In the genomic region with DNA sequence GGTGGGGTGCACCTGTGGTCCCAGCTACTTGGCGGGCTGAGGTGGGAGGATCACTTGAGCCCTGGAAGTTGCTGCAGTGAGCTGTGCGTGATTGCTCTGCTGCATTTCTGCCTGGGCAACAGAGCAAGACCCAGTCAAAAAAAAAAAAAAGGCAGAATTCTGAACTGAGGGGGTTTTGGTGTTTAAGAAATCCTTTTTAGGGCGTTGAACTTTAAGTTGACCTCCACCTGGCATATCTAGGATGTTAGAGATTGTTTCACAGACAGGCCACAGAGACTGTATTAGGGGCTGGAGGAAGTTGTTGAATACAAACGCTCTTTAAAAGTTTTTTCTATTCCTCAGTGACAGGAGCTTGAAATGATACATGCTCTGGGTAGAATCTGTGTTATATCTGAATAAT, we compare ENCODE assay signal across 27 cellular contexts.
A peak's percentile ranks its signal among the peaks of the same experiment; 100 is the strongest.
DNase-seq lines count a peak whose midpoint lies in the region; ATAC-seq and TF ChIP-seq lines count a peak whose summit lies in the region.
"Had no signal": no experiment of that assay in that cellular context is flagged by ENCODE, and none has a peak within 500 bp of the region (broad histone marks: within the 10 kb centered on the region; RNA-seq: fewer than 3 reads in every experiment).

No MANE protein-coding gene starts in this region.

- no peak overlapping the region for H3K9ac ChIP-seq in SU-DHL-6 (ENCODE audit: low read length)
- H3K9ac ChIP-seq: KMS-11 had no signal

- no peaks in the 10 kb centered on the region for H3K79me2 ChIP-seq in SU-DHL-6 (ENCODE audit: insufficient read depth, low read length)

- no peak overlapping the region for H2AFZ ChIP-seq in SU-DHL-6 (ENCODE audit: low read depth, low read length, severe bottlenecking)
- H2AFZ ChIP-seq: PC-9 had no signal

- peak overlapping the region; percentile 59 for H3K27ac ChIP-seq in SU-DHL-6 (ENCODE audit: low read depth, low read length)
- H3K27ac ChIP-seq: 22Rv1, KMS-11, PC-9, SJSA1 had no signal

- no peaks in the 10 kb centered on the region; the same call in 1 of the 2 replicates for H3K36me3 ChIP-seq in SU-DHL-6 (ENCODE audit: low read length)

- no peaks in the 10 kb centered on the region for H3K9me3 Mint-ChIP-seq in activated naive CD4-positive, alpha-beta T cell treated with anti-CD3 and anti-CD28 coated beads, Interleukin-2, amount 10 ng/mL, durations not matched to agents 7 days and 5 days
- H3K9me3 Mint-ChIP-seq in activated naive CD4-positive, alpha-beta T cell treated with anti-CD3 and anti-CD28 coated beads for 36 hours, result no peaks in the 10 kb centered on the region
- H3K9me3 Mint-ChIP-seq in memory B cell, result no peaks in the 10 kb centered on the region
- H3K9me3 Mint-ChIP-seq: CD4-positive, alpha-beta T cell had no signal

- H3F3A ChIP-seq in SU-DHL-6 (ENCODE audit: insufficient read depth), result peaks cover 30% of the 10 kb centered on the region

- peak overlapping the region; percentile 14 for H3K27ac Mint-ChIP-seq in activated naive CD4-positive, alpha-beta T cell treated with anti-CD3 and anti-CD28 coated beads, Interleukin-2, amount 10 ng/mL, durations not matched to agents 7 days and 5 days
- no peak overlapping the region for H3K27ac Mint-ChIP-seq in activated naive CD4-positive, alpha-beta T cell treated with anti-CD3 and anti-CD28 coated beads for 36 hours
- peak overlapping the region; percentile 28 for H3K27ac Mint-ChIP-seq in memory B cell
- H3K27ac Mint-ChIP-seq: CD4-positive, alpha-beta T cell had no signal

- intact Hi-C loops in activated naive CD4-positive, alpha-beta T cell treated with anti-CD3 and anti-CD28 coated beads for 36 hours (cut with micrococcal nuclease), result no loop called here

- CTCF ChIA-PET in activated naive CD4-positive, alpha-beta T cell treated with anti-CD3 and anti-CD28 coated beads, Interleukin-2, amount 10 ng/mL, durations not matched to agents 7 days and 5 days (lab: Charles Lee), result no interaction called here
- CTCF ChIA-PET in activated naive CD4-positive, alpha-beta T cell treated with anti-CD3 and anti-CD28 coated beads for 36 hours (lab: Charles Lee), result no interaction called here

- peaks cover 31% of the 10 kb centered on the region for H3K36me3 Mint-ChIP-seq in activated naive CD4-positive, alpha-beta T cell treated with anti-CD3 and anti-CD28 coated beads, Interleukin-2, amount 10 ng/mL, durations not matched to agents 7 days and 5 days
- H3K36me3 Mint-ChIP-seq in activated naive CD4-positive, alpha-beta T cell treated with anti-CD3 and anti-CD28 coated beads for 36 hours (ENCODE audit: low read depth), result peaks cover 16% of the 10 kb centered on the region
- peaks cover 24% of the 10 kb centered on the region for H3K36me3 Mint-ChIP-seq in memory B cell

- no peaks in the 10 kb centered on the region for H3K9me3 ChIP-seq in SU-DHL-6 (ENCODE audit: insufficient read depth, low read length)
- H3K9me3 ChIP-seq: SJSA1 had no signal

- no peak overlapping the region for H3K4me3 Mint-ChIP-seq in activated naive CD4-positive, alpha-beta T cell treated with anti-CD3 and anti-CD28 coated beads, Interleukin-2, amount 10 ng/mL, durations not matched to agents 7 days and 5 days
- no peak overlapping the region for H3K4me3 Mint-ChIP-seq in activated naive CD4-positive, alpha-beta T cell treated with anti-CD3 and anti-CD28 coated beads for 36 hours
- H3K4me3 Mint-ChIP-seq in memory B cell, result no peak overlapping the region
- H3K4me3 Mint-ChIP-seq: CD4-positive, alpha-beta T cell had no signal

- ATAC-seq in memory B cell (ENCODE audit: low read depth) (peak; percentile 32), GM19467 (IDR thresholded peaks at IDR 0.05; ENCODE audit: unreplicated experiment) (no peak)
- ATAC-seq: HCT116 had no signal

- H3K9me2 ChIP-seq in SU-DHL-6 (replicated peaks; ENCODE audit: insufficient read depth, low read length), result no peaks in the 10 kb centered on the region

- in situ Hi-C loops in KBM-7 (cut with MboI; ENCODE audit: low pct_unique_long_range_greater_than_20kb, low sequenced_read_pairs), result no loop called here

- no peaks in the 10 kb centered on the region for H3K4me1 Mint-ChIP-seq in activated naive CD4-positive, alpha-beta T cell treated with anti-CD3 and anti-CD28 coated beads, Interleukin-2, amount 10 ng/mL, durations not matched to agents 7 days and 5 days
- no peaks in the 10 kb centered on the region for H3K4me1 Mint-ChIP-seq in activated naive CD4-positive, alpha-beta T cell treated with anti-CD3 and anti-CD28 coated beads for 36 hours (ENCODE audit: low read depth)
- H3K4me1 Mint-ChIP-seq in memory B cell, result no peaks in the 10 kb centered on the region

- DNase-seq in activated naive CD4-positive, alpha-beta T cell treated with anti-CD3 and anti-CD28 coated beads, Interleukin-2, amount 10 ng/mL, durations not matched to agents 7 days and 5 days, result no peak
- no peak for DNase-seq in activated naive CD4-positive, alpha-beta T cell treated with anti-CD3 and anti-CD28 coated beads for 36 hours
- no peak for DNase-seq in memory B cell (ENCODE audit: low spot score in 2 of 2)
- DNase-seq in KBM-7, result no peak
- no peak for DNase-seq in hippocampal formation (lab: John Stamatoyannopoulos, UW)
- DNase-seq in activated effector memory CD4-positive, alpha-beta T cell treated with Interleukin-2 at 50 U/mL for 16 hours, result no peak
- DNase-seq: CD4-positive, alpha-beta T cell; COR-L47; DMS53; IMR-90; NCI-H1048; NCI-H1417; NCI-H1694; NCI-H2029 treated with DMSO at 0.1 percent for 48 hours; NCI-H446 treated with DMSO at 0.1 percent for 48 hours; NCI-H526; NCI-H82; NK-92 treated with Interleukin-12 subunit alpha and Interleukin-12 subunit beta, amount 100 ng/mL, for 24 hours; PC-9; Right ventricle myocardium superior; RPMI8226 had no signal

- no peaks in the 10 kb centered on the region for H4K20me1 ChIP-seq in SU-DHL-6 (ENCODE audit: low read depth, low read length)

- H3K27me3 Mint-ChIP-seq in activated naive CD4-positive, alpha-beta T cell treated with anti-CD3 and anti-CD28 coated beads, Interleukin-2, amount 10 ng/mL, durations not matched to agents 7 days and 5 days, result no peaks in the 10 kb centered on the region
- no peaks in the 10 kb centered on the region for H3K27me3 Mint-ChIP-seq in activated naive CD4-positive, alpha-beta T cell treated with anti-CD3 and anti-CD28 coated beads for 36 hours (ENCODE audit: low read depth)
- H3K27me3 Mint-ChIP-seq in memory B cell, result no peaks in the 10 kb centered on the region
- H3K27me3 Mint-ChIP-seq: CD4-positive, alpha-beta T cell had no signal

- peak overlapping the region; percentile 22 for H3K4me2 ChIP-seq in SU-DHL-6 (ENCODE audit: low read depth, low read length, poor library complexity, severe bottlenecking)
- H3K4me2 ChIP-seq: KMS-11, PC-9 had no signal

- TF ChIP-seq CTCF in SU-DHL-6 (IDR thresholded peaks at IDR 0.05; ENCODE audit: insufficient read depth, low read length, poor library complexity, severe bottlenecking), result no peak

- H3K27me3 ChIP-seq in SU-DHL-6 (ENCODE audit: low read length), result no peaks in the 10 kb centered on the region
- H3K27me3 ChIP-seq: SJSA1 had no signal

- no peak overlapping the region for H3K4me3 ChIP-seq in SU-DHL-6 (ENCODE audit: insufficient read depth, low read length, poor library complexity, severe bottlenecking)
- H3K4me3 ChIP-seq: PC-9, SJSA1 had no signal
